In the genomic region with DNA sequence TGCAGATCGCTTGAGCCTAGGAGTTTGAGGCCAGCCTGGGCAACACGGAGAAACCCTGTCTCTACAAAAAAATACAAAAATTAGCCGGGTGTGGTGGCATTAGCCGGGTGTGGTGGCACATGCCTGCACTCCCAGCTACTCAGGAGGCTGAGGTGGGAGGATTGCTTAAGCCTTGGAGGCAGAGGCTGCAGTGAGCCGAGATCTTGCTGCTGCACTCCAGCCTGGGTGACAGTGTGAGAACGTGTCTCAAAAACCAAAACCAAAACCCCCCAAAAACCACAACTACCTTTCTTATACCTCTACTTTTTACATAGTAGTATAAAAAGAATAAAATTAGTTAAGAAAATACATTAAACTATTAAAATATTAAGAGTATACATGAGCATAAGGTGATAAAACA, we compare ENCODE assay signal across 20 cellular contexts.
DNase-seq lines count a peak whose midpoint lies in the region; ATAC-seq and TF ChIP-seq lines count a peak whose summit lies in the region.
"Had no signal": no experiment of that assay in that cellular context is flagged by ENCODE, and none has a peak within 500 bp of the region (broad histone marks: within the 10 kb centered on the region; RNA-seq: fewer than 3 reads in every experiment).

No MANE protein-coding gene starts in this region.

- no peaks in the 10 kb centered on the region for H3K27me3 Mint-ChIP-seq in activated CD4-positive, alpha-beta T cell treated with anti-CD3 and anti-CD28 coated beads, Interleukin-2, amount 10 ng/mL, durations not matched to agents 7 days and 5 days
- H3K27me3 Mint-ChIP-seq in naive thymus-derived CD4-positive, alpha-beta T cell: no peaks in the 10 kb centered on the region
- H3K27me3 Mint-ChIP-seq: activated CD8-positive, alpha-beta memory T cell treated with anti-CD3 and anti-CD28 coated beads, Interleukin-2, amount 10 ng/mL, durations not matched to agents 7 days and 5 days had no signal

- no peak overlapping the region for H3K9ac ChIP-seq in Loucy (ENCODE audit: low read depth, low read length, poor library complexity, severe bottlenecking)

- TF ChIP-seq CTCF in Loucy (conservative IDR thresholded peaks at IDR 0.05; ENCODE audit: low read length): no peak

- intact Hi-C loops in naive thymus-derived CD4-positive, alpha-beta T cell (cut with micrococcal nuclease): loop anchor here in 1 of 2 donors (1.0 to 2.0 kb wide), 3 partner anchors 9 to 495 kb away; no protein-coding TSS in a partner anchor

- H3F3A ChIP-seq in Loucy (ENCODE audit: low read depth): peaks cover 8% of the 10 kb centered on the region; the same call in 1 of the 2 replicates

- H2AFZ ChIP-seq in Loucy (ENCODE audit: low read length): no peak overlapping the region

- H3K36me3 ChIP-seq in Loucy (ENCODE audit: insufficient read depth, low read length): peaks cover 13% of the 10 kb centered on the region; the same call in 1 of the 2 replicates
- H3K36me3 ChIP-seq in naive thymus-derived CD4-positive, alpha-beta T cell (ENCODE audit: control insufficient read depth in 2 of 3, insufficient read depth in 3 of 3, low read length in 3 of 3): peaks cover 0 to 21% (median 4%) of the 10 kb centered on the region in 3 experiments
- H3K36me3 ChIP-seq: adrenal gland had no signal

- no peak overlapping the region for H3K4me3 Mint-ChIP-seq in activated CD4-positive, alpha-beta T cell treated with anti-CD3 and anti-CD28 coated beads, Interleukin-2, amount 10 ng/mL, durations not matched to agents 7 days and 5 days
- H3K4me3 Mint-ChIP-seq in naive thymus-derived CD4-positive, alpha-beta T cell: peak overlapping the region in 8 of 10 donors; percentile 31 to 85 (median 58)
- H3K4me3 Mint-ChIP-seq: endodermal cell had no signal

- no peaks in the 10 kb centered on the region for H3K9me2 ChIP-seq in Loucy (replicated peaks; ENCODE audit: low read depth, low read length)

- H3K4me2 ChIP-seq in Loucy (ENCODE audit: low read depth, low read length, poor library complexity, severe bottlenecking): peak overlapping the region; percentile 81
- H3K4me2 ChIP-seq: A549 had no signal

- peaks cover 3% of the 10 kb centered on the region for H4K20me1 ChIP-seq in Loucy (ENCODE audit: insufficient read depth, low read length, poor library complexity, severe bottlenecking)

- peak overlapping the region; percentile 79 for H3K27ac Mint-ChIP-seq in activated CD4-positive, alpha-beta T cell treated with anti-CD3 and anti-CD28 coated beads, Interleukin-2, amount 10 ng/mL, durations not matched to agents 7 days and 5 days
- peak overlapping the region in 6 of 9 donors; percentile 14 to 87 (median 78) for H3K27ac Mint-ChIP-seq in naive thymus-derived CD4-positive, alpha-beta T cell
- H3K27ac Mint-ChIP-seq: endodermal cell, HFFc6 had no signal

- peaks cover 37% of the 10 kb centered on the region for H3K4me1 ChIP-seq in Loucy (ENCODE audit: insufficient read depth, low read length, poor library complexity, severe bottlenecking)
- peaks cover 20 to 28% of the 10 kb centered on the region in 2 donors for H3K4me1 ChIP-seq in naive thymus-derived CD4-positive, alpha-beta T cell (ENCODE audit: control insufficient read depth in 2 of 2, insufficient read depth in 2 of 2, low read length in 2 of 2)
- H3K4me1 ChIP-seq: adrenal gland, upper lobe of right lung had no signal

- POLR2A ChIA-PET in activated CD4-positive, alpha-beta T cell treated with anti-CD3 and anti-CD28 coated beads, Interleukin-2, amount 10 ng/mL, durations not matched to agents 7 days and 5 days (lab: Charles Lee): no interaction called here
- POLR2A ChIA-PET in naive thymus-derived CD4-positive, alpha-beta T cell (lab: Charles Lee): interaction anchor here (0.9 kb wide), 2 partner anchors 11 to 35 kb away, joined by 3 to 6 read pairs; no protein-coding TSS in a partner anchor

- H3K36me3 Mint-ChIP-seq in activated CD4-positive, alpha-beta T cell treated with anti-CD3 and anti-CD28 coated beads, Interleukin-2, amount 10 ng/mL, durations not matched to agents 7 days and 5 days (ENCODE audit: low read depth): peaks cover 40% of the 10 kb centered on the region
- H3K36me3 Mint-ChIP-seq in naive thymus-derived CD4-positive, alpha-beta T cell: peaks cover 0 to 42% (median 29%) of the 10 kb centered on the region in 5 donors

- no peak for DNase-seq in activated CD4-positive, alpha-beta T cell treated with anti-CD3 and anti-CD28 coated beads, Interleukin-2, amount 10 ng/mL, durations not matched to agents 7 days and 5 days
- no peak for DNase-seq in activated CD4-positive, alpha-beta T cell treated with anti-CD3 and anti-CD28 coated beads for 4 hours
- DNase-seq in naive thymus-derived CD4-positive, alpha-beta T cell: peak in 1 of 9 donors; percentile 17
- DNase-seq in ACHN: no peak
- DNase-seq in activated CD8-positive, alpha-beta memory T cell treated with anti-CD3 and anti-CD28 coated beads, Interleukin-2, amount 50 U/mL, for 4 hours: no peak
- DNase-seq: activated CD8-positive, alpha-beta memory T cell treated with anti-CD3 and anti-CD28 coated beads, Interleukin-2, amount 10 ng/mL, durations not matched to agents 7 days and 5 days; adrenal gland; endodermal cell; HFFc6; left cardiac atrium; NCI-H1930; NCI-H526 treated with DMSO at 0.1 percent for 48 hours; small intestine; stimulated activated naive CD4-positive, alpha-beta T cell treated with Interleukin-2 at 50 U/mL for 16 hours; upper lobe of right lung had no signal

- peak overlapping the region; percentile 56 for H3K27ac ChIP-seq in naive thymus-derived CD4-positive, alpha-beta T cell (ENCODE audit: low read depth, low read length)
- H3K27ac ChIP-seq: A549, SK-N-MC had no signal

- no peaks in the 10 kb centered on the region for H3K9me3 ChIP-seq in Loucy (ENCODE audit: insufficient read depth, low read depth, low read length)
- H3K9me3 ChIP-seq in naive thymus-derived CD4-positive, alpha-beta T cell (ENCODE audit: control insufficient read depth in 2 of 3, low read length in 3 of 3): no peaks in the 10 kb centered on the region
- H3K9me3 ChIP-seq: A549, upper lobe of right lung had no signal

- ATAC-seq in GM21528 (IDR thresholded peaks at IDR 0.05; ENCODE audit: low FRiP score, unreplicated experiment) (peak; percentile 59), HG03139 (IDR thresholded peaks at IDR 0.05; ENCODE audit: unreplicated experiment) (no peak)
- ATAC-seq in naive thymus-derived CD4-positive, alpha-beta T cell: no peak
- ATAC-seq: A549, left cardiac atrium, upper lobe of right lung had no signal

- H3K79me2 ChIP-seq in Loucy (ENCODE audit: insufficient read depth, low read length): 0 out of 2 replicates have a peak, but pooled peaks cover 4% of the 10 kb centered on the region

- H3K4me1 Mint-ChIP-seq in activated CD4-positive, alpha-beta T cell treated with anti-CD3 and anti-CD28 coated beads, Interleukin-2, amount 10 ng/mL, durations not matched to agents 7 days and 5 days: peaks cover 47% of the 10 kb centered on the region
- H3K4me1 Mint-ChIP-seq in naive thymus-derived CD4-positive, alpha-beta T cell: peaks cover 34 to 84% (median 69%) of the 10 kb centered on the region in 7 donors
- H3K4me1 Mint-ChIP-seq: endodermal cell had no signal

- CTCF ChIA-PET in activated CD4-positive, alpha-beta T cell treated with anti-CD3 and anti-CD28 coated beads, Interleukin-2, amount 10 ng/mL, durations not matched to agents 7 days and 5 days (lab: Charles Lee): interaction anchor here (1.1 kb wide), 1 partner anchor 14 kb away, joined by 3 read pairs; no protein-coding TSS in a partner anchor
- CTCF ChIA-PET in naive thymus-derived CD4-positive, alpha-beta T cell (lab: Charles Lee): interaction anchor here (1.2 kb wide), 1 partner anchor 17 kb away, joined by 3 read pairs; no protein-coding TSS in a partner anchor

- in situ Hi-C loops in ACHN (cut with HindIII; ENCODE audit: low pct_ligation_motif_present, low pct_unique_long_range_greater_than_20kb, low sequenced_read_pairs): no loop called here

- no peaks in the 10 kb centered on the region for H3K9me3 Mint-ChIP-seq in activated CD4-positive, alpha-beta T cell treated with anti-CD3 and anti-CD28 coated beads, Interleukin-2, amount 10 ng/mL, durations not matched to agents 7 days and 5 days
- H3K9me3 Mint-ChIP-seq in naive thymus-derived CD4-positive, alpha-beta T cell: no peaks in the 10 kb centered on the region
- H3K9me3 Mint-ChIP-seq: endodermal cell, HFFc6 had no signal

- H3K4me3 ChIP-seq in Loucy (ENCODE audit: low read length, poor library complexity, severe bottlenecking): peak overlapping the region; percentile 71
- H3K4me3 ChIP-seq in naive thymus-derived CD4-positive, alpha-beta T cell (ENCODE audit: low read length): no peak overlapping the region
- H3K4me3 ChIP-seq: A549, SK-N-MC had no signal

- H3K27me3 ChIP-seq in Loucy (ENCODE audit: insufficient read depth, low read length, poor library complexity, severe bottlenecking): no peaks in the 10 kb centered on the region
- H3K27me3 ChIP-seq in naive thymus-derived CD4-positive, alpha-beta T cell (ENCODE audit: control insufficient read depth in 2 of 2, insufficient read depth in 2 of 2, low read length in 2 of 2): no peaks in the 10 kb centered on the region
- H3K27me3 ChIP-seq: adrenal gland, upper lobe of right lung had no signal
